ENCODE assay signal across 8 cellular contexts in the genomic region with DNA sequence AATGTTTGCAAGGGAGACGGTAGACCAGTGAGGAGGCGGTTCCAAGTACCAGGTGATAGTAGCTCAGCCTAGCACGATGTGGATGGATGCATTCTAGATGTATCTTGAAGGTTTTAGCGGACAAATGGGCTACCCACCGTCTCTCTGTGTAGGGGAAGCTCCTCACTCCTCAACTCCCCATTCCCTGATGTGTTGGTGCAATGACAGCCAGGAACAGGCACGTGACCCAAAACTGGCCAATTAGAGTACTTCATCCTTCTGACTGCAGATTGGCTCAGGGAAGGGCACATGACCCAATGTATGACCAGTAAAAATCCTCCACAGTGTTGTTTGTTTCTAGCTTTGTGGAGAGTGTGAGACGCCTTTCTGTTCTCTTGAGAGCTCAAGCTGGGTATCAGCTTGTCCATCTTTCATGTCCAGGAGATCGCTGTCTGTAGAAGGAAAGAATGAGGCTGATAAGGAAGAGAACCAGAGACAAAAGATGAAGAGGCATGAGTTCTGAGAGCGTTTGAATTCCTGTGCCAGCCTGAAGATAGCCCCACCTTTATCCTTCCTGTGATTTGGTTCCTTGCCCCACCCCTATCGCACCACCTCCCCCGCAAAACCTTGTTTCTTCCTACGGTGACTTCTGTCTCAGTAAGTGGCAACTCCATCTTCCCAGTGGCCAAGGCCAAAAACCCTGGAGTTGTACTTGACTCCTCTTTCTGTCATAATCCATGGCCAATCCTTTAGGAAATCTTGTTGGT. TPM values are rescaled to one million over a fixed set of nuclear protein-coding genes. Genes with fewer than 3 reads are reported as not detected.
A peak's percentile ranks its signal among the peaks of the same experiment; 100 is the strongest.
DNase-seq lines count a peak whose midpoint lies in the region; ATAC-seq, FAIRE-seq and TF ChIP-seq lines count a peak whose summit lies in the region.

No MANE protein-coding gene starts in this region.

- DNase-seq in AG20443 (ENCODE audit: low spot score) = peak; percentile 77
- DNase-seq in NCI-H1048 (lab: John Stamatoyannopoulos, UW) = peak; percentile 64
- DNase-seq in bronchial epithelial cell (ENCODE audit: low read depth) = peak; percentile 92
- DNase-seq in retinal pigment epithelial cell (ENCODE audit: low read depth) = peak; percentile 82
- DNase-seq in GF-D8 (lab: John Stamatoyannopoulos, UW) = no peak

- FAIRE-seq in bronchial epithelial cell (lab: Jason Lieb, UNC) = peak; percentile 36

- peak overlapping the region; percentile 48 for H3K9ac ChIP-seq in iPS-15b (ENCODE audit: low read depth, low read length)

- H3K27me3 ChIP-seq in bronchial epithelial cell (ENCODE audit: control insufficient read depth, insufficient read depth, low read length) (no peaks in the 10 kb centered on the region), iPS-15b (ENCODE audit: control insufficient read depth, insufficient read depth, low read length) (peaks cover 19% of the 10 kb centered on the region)

- ATAC-seq in GM19372 (IDR thresholded peaks at IDR 0.05; ENCODE audit: low read depth, unreplicated experiment) (peak; percentile 34), SK-N-SH treated with all-trans-retinoic acid at 6 μM for 48 hours (peak; percentile 52)

- TF ChIP-seq CTCF in bronchial epithelial cell (IDR thresholded peaks at IDR 0.05; ENCODE audit: insufficient read depth, low read length, severe bottlenecking) (no peak), retinal pigment epithelial cell (conservative IDR thresholded peaks at IDR 0.05; ENCODE audit: low read depth, low read length) (no peak)

- H3K36me3 ChIP-seq in bronchial epithelial cell (ENCODE audit: control insufficient read depth, insufficient read depth, low read length) = no peaks in the 10 kb centered on the region
- no peaks in the 10 kb centered on the region for H3K36me3 ChIP-seq in iPS-15b (ENCODE audit: control insufficient read depth, insufficient read depth, low read length)

- peak overlapping the region; percentile 26 for H3K4me3 ChIP-seq in bronchial epithelial cell (ENCODE audit: low read depth, low read length)
- H3K4me3 ChIP-seq in iPS-15b (ENCODE audit: low read depth, low read length) = peak overlapping the region; percentile 57
- H3K4me3 ChIP-seq in retinal pigment epithelial cell (ENCODE audit: low read length) = peak overlapping the region; percentile 27

- H3K4me1 ChIP-seq in iPS-15b (ENCODE audit: control insufficient read depth, insufficient read depth, low read length) = peaks cover 14% of the 10 kb centered on the region

- no peaks in the 10 kb centered on the region for H3K9me3 ChIP-seq in iPS-15b (ENCODE audit: control insufficient read depth, insufficient read depth, low read length)

TF ChIP-seq in SK-N-SH treated with all-trans-retinoic acid at 6 μM for 48 hours, 23 proteins besides CTCF, POLR2A, EP300 and RAD21:
- TF ChIP-seq PPARA (CRISPR knock-in tag; IDR thresholded peaks at IDR 0.05; ENCODE audit: borderline replicate concordance) (no peak), ZFP30 (CRISPR knock-in tag; IDR thresholded peaks at IDR 0.05) (no peak), OSR1 (CRISPR knock-in tag; IDR thresholded peaks at IDR 0.05) (no peak), GLIS3 (CRISPR knock-in tag; IDR thresholded peaks at IDR 0.05) (no peak), ZNF565 (CRISPR knock-in tag; conservative IDR thresholded peaks at IDR 0.05; ENCODE audit: low read depth) (no peak), BACH2 (CRISPR knock-in tag; IDR thresholded peaks at IDR 0.05; ENCODE audit: borderline replicate concordance) (no peak), ESRRG (CRISPR knock-in tag; IDR thresholded peaks at IDR 0.05) (no peak), ARNTL (CRISPR knock-in tag; IDR thresholded peaks at IDR 0.05; ENCODE audit: borderline replicate concordance, low read depth) (no peak), ZC3H10 (CRISPR knock-in tag; IDR thresholded peaks at IDR 0.05) (no peak), TCF4 (CRISPR knock-in tag; IDR thresholded peaks at IDR 0.05; ENCODE audit: borderline replicate concordance) (no peak), ISL1 (CRISPR knock-in tag; IDR thresholded peaks at IDR 0.05) (no peak), ZFP3 (CRISPR knock-in tag; IDR thresholded peaks at IDR 0.05) (no peak), ZNF70 (CRISPR knock-in tag; IDR thresholded peaks at IDR 0.05) (no peak), TOX (CRISPR knock-in tag; IDR thresholded peaks at IDR 0.05; ENCODE audit: borderline replicate concordance) (no peak)
- TF ChIP-seq, protein P1, sequence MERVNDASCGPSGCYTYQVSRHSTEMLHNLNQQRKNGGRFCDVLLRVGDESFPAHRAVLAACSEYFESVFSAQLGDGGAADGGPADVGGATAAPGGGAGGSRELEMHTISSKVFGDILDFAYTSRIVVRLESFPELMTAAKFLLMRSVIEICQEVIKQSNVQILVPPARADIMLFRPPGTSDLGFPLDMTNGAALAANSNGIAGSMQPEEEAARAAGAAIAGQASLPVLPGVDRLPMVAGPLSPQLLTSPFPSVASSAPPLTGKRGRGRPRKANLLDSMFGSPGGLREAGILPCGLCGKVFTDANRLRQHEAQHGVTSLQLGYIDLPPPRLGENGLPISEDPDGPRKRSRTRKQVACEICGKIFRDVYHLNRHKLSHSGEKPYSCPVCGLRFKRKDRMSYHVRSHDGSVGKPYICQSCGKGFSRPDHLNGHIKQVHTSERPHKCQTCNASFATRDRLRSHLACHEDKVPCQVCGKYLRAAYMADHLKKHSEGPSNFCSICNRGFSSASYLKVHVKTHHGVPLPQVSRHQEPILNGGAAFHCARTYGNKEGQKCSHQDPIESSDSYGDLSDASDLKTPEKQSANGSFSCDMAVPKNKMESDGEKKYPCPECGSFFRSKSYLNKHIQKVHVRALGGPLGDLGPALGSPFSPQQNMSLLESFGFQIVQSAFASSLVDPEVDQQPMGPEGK (CRISPR knock-in tag; IDR thresholded peaks at IDR 0.05; ENCODE audit: borderline replicate concordance) = no peak
- TF ChIP-seq, protein P2, sequence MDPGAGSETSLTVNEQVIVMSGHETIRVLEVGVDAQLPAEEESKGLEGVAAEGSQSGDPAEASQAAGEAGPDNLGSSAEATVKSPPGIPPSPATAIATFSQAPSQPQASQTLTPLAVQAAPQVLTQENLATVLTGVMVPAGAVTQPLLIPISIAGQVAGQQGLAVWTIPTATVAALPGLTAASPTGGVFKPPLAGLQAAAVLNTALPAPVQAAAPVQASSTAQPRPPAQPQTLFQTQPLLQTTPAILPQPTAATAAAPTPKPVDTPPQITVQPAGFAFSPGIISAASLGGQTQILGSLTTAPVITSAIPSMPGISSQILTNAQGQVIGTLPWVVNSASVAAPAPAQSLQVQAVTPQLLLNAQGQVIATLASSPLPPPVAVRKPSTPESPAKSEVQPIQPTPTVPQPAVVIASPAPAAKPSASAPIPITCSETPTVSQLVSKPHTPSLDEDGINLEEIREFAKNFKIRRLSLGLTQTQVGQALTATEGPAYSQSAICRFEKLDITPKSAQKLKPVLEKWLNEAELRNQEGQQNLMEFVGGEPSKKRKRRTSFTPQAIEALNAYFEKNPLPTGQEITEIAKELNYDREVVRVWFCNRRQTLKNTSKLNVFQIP (CRISPR knock-in tag; IDR thresholded peaks at IDR 0.05; ENCODE audit: borderline replicate concordance, low read depth) = no peak
- TF ChIP-seq, protein P3, sequence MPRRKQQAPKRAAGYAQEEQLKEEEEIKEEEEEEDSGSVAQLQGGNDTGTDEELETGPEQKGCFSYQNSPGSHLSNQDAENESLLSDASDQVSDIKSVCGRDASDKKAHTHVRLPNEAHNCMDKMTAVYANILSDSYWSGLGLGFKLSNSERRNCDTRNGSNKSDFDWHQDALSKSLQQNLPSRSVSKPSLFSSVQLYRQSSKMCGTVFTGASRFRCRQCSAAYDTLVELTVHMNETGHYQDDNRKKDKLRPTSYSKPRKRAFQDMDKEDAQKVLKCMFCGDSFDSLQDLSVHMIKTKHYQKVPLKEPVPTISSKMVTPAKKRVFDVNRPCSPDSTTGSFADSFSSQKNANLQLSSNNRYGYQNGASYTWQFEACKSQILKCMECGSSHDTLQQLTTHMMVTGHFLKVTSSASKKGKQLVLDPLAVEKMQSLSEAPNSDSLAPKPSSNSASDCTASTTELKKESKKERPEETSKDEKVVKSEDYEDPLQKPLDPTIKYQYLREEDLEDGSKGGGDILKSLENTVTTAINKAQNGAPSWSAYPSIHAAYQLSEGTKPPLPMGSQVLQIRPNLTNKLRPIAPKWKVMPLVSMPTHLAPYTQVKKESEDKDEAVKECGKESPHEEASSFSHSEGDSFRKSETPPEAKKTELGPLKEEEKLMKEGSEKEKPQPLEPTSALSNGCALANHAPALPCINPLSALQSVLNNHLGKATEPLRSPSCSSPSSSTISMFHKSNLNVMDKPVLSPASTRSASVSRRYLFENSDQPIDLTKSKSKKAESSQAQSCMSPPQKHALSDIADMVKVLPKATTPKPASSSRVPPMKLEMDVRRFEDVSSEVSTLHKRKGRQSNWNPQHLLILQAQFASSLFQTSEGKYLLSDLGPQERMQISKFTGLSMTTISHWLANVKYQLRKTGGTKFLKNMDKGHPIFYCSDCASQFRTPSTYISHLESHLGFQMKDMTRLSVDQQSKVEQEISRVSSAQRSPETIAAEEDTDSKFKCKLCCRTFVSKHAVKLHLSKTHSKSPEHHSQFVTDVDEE (CRISPR knock-in tag; IDR thresholded peaks at IDR 0.05) = no peak

RNA-seq across cellular contexts. Expression of a gene that starts 2.3 kb away (rescaled TPM):
- 6.5 and 6.8 TPM in 2 replicates for total RNA-seq in bronchial epithelial cell

RNA-seq across cellular contexts. Expression of a gene that starts 16.1 kb away (rescaled TPM):
- 20.2 and 24.2 TPM in 2 replicates for total RNA-seq in bronchial epithelial cell

RNA-seq across cellular contexts. Expression of a gene that starts 18.1 kb away (rescaled TPM):
- total RNA-seq in bronchial epithelial cell = 0.64 and 1.6 TPM in 2 replicates

RNA-seq across cellular contexts. Expression of a gene that starts 29.5 kb away (rescaled TPM):
- total RNA-seq in bronchial epithelial cell = 2.1 and 4.4 TPM in 2 replicates

RNA-seq across cellular contexts. Expression of a gene that starts 40.0 kb away (rescaled TPM):
- 21.9 and 26.4 TPM in 2 replicates for total RNA-seq in bronchial epithelial cell
